In genomic region chr10:22606164-22606614, GRCh38 we compare ENCODE assay signal across 8 cellular contexts.
DNase-seq lines count a peak whose midpoint lies in the region; ATAC-seq and TF ChIP-seq lines count a peak whose summit lies in the region.

No MANE protein-coding gene starts in this region.

- 75 to 82% methylated on average over 6 of the region's 6 CpGs for WGBS in heart right ventricle, 2 donors
- whole genome bisulfite sequencing in aorta, 2 donors, result 81 to 84% methylated on average over 6 of the region's 6 CpGs

- no peak overlapping the region for H3K27ac ChIP-seq in SU-DHL-6 (ENCODE audit: low read depth, low read length)
- peak overlapping the region in 1 of 10 donors; percentile 86 for H3K27ac ChIP-seq in heart right ventricle
- no peak overlapping the region for H3K27ac ChIP-seq in aorta (ENCODE audit: low read depth in 1 of 2, low read length in 2 of 2)
- H3K27ac ChIP-seq in Karpas-422 (ENCODE audit: low read length), result no peak overlapping the region

- H3K9ac ChIP-seq in SU-DHL-6 (ENCODE audit: low read length), result no peak overlapping the region
- no peak overlapping the region for H3K9ac ChIP-seq in Karpas-422 (ENCODE audit: low read length)

- intact Hi-C loops in heart right ventricle (cut with DNase I) (loop anchor here in 2 of 10 donors (10.0 kb wide), 1 partner anchor 99 kb away; no protein-coding TSS in a partner anchor), aorta (cut with DNase I) (no loop called here)

- H3K4me1 ChIP-seq in heart right ventricle (peaks cover 0 to 73% (median 5%) of the 10 kb centered on the region in 9 donors), aorta (ENCODE audit: control insufficient read depth in 1 of 2, insufficient read depth in 2 of 2, low read length in 2 of 2) (no peaks in the 10 kb centered on the region), Karpas-422 (ENCODE audit: low read length) (peaks cover 16% of the 10 kb centered on the region)

- H3K36me3 ChIP-seq in SU-DHL-6 (ENCODE audit: low read length) (no peaks in the 10 kb centered on the region), heart right ventricle (peaks cover 0 to 37% (median 0%) of the 10 kb centered on the region in 9 donors), aorta (ENCODE audit: control insufficient read depth in 1 of 2, insufficient read depth in 2 of 2, low read length in 1 of 2) (peaks cover 3 to 7% of the 10 kb centered on the region in 2 donors), Karpas-422 (ENCODE audit: insufficient read depth, low read length) (no peaks in the 10 kb centered on the region)

- peaks cover 6% of the 10 kb centered on the region; the same call in 1 of the 2 replicates for H3F3A ChIP-seq in SU-DHL-6 (ENCODE audit: insufficient read depth)

- DNase-seq in CMK (ENCODE audit: low read depth) (peak; percentile 66), GM19240 (ENCODE audit: insufficient read length, low spot score) (peak; percentile 41), heart right ventricle (no peak), aorta (peak in 1 of 2 donors; percentile 69), Karpas-422 (no peak), NCI-H524 treated with DMSO at 0.1 percent for 48 hours (lab: John Stamatoyannopoulos, UW) (no peak)

- H3K27me3 ChIP-seq in SU-DHL-6 (ENCODE audit: low read length) (no peaks in the 10 kb centered on the region), heart right ventricle (no peaks in the 10 kb centered on the region), aorta (ENCODE audit: control insufficient read depth in 1 of 2, insufficient read depth in 2 of 2, low read length in 1 of 2) (no peaks in the 10 kb centered on the region), Karpas-422 (ENCODE audit: low read length) (no peaks in the 10 kb centered on the region)

- no peaks in the 10 kb centered on the region for H3K79me2 ChIP-seq in SU-DHL-6 (ENCODE audit: insufficient read depth, low read length)
- no peaks in the 10 kb centered on the region for H3K79me2 ChIP-seq in Karpas-422 (ENCODE audit: low read length)

- H3K4me2 ChIP-seq in SU-DHL-6 (ENCODE audit: low read depth, low read length, poor library complexity, severe bottlenecking), result peak overlapping the region; percentile 18
- no peak overlapping the region for H3K4me2 ChIP-seq in Karpas-422 (ENCODE audit: low read depth, low read length, poor library complexity, severe bottlenecking)

- TF ChIP-seq CTCF in SU-DHL-6 (IDR thresholded peaks at IDR 0.05; ENCODE audit: insufficient read depth, low read length, poor library complexity, severe bottlenecking) (no peak), heart right ventricle (IDR thresholded peaks at IDR 0.05) (no peak)

- H2AFZ ChIP-seq in SU-DHL-6 (ENCODE audit: low read depth, low read length, severe bottlenecking) (no peak overlapping the region), Karpas-422 (ENCODE audit: low read length) (no peak overlapping the region)

- H4K20me1 ChIP-seq in SU-DHL-6 (ENCODE audit: low read depth, low read length), result no peaks in the 10 kb centered on the region
- no peaks in the 10 kb centered on the region; the same call in 1 of the 2 replicates for H4K20me1 ChIP-seq in Karpas-422 (ENCODE audit: insufficient read depth, low read depth, low read length)

- ATAC-seq in HG03108 (IDR thresholded peaks at IDR 0.05; ENCODE audit: unreplicated experiment), result peak; percentile 84
- ATAC-seq in heart right ventricle, result peak; percentile 28 to 75 (median 68)
- peak; percentile 48 for ATAC-seq in aorta (ENCODE audit: low FRiP score)

- no peak overlapping the region for H3K4me3 ChIP-seq in SU-DHL-6 (ENCODE audit: insufficient read depth, low read length, poor library complexity, severe bottlenecking)
- H3K4me3 ChIP-seq in heart right ventricle, result no peak overlapping the region
- no peak overlapping the region for H3K4me3 ChIP-seq in aorta (ENCODE audit: low read length in 2 of 2)
- H3K4me3 ChIP-seq in Karpas-422 (ENCODE audit: low read length), result no peak overlapping the region

- H3K9me3 ChIP-seq in SU-DHL-6 (ENCODE audit: insufficient read depth, low read length) (no peaks in the 10 kb centered on the region), heart right ventricle (no peaks in the 10 kb centered on the region), aorta (ENCODE audit: control insufficient read depth, low read length) (no peaks in the 10 kb centered on the region), Karpas-422 (ENCODE audit: low read length) (no peaks in the 10 kb centered on the region)

- H3K9me2 ChIP-seq in SU-DHL-6 (replicated peaks; ENCODE audit: insufficient read depth, low read length) (no peaks in the 10 kb centered on the region), Karpas-422 (replicated peaks; ENCODE audit: insufficient read depth, low read length) (no peaks in the 10 kb centered on the region)

Comparison
In these comparisons a context has a peak if more than half of its experiments do, and no peak if none do; other contexts are left out.
1. DNase-seq: peak in CMK (single experiment) and GM19240 (single experiment); none in heart right ventricle (0 of 2), Karpas-422 (single experiment) and NCI-H524 treated with DMSO at 0.1 percent for 48 hours (single experiment).
2. Peak in every context shown above with its lines, with median percentiles within 50 percentile points of each other: ATAC-seq.